In genomic region chr2:68925298-68925885, GRCh38 we compare ENCODE assay signal across 8 cellular contexts. TPM values are rescaled to one million over a fixed set of nuclear protein-coding genes. Genes with fewer than 3 reads are reported as not detected.
A peak's percentile ranks its signal among the peaks of the same experiment; 100 is the strongest.
DNase-seq lines count a peak whose midpoint lies in the region; ATAC-seq, FAIRE-seq and TF ChIP-seq lines count a peak whose summit lies in the region.

No MANE protein-coding gene starts in this region.

- peak overlapping the region; percentile 67 for H3K27ac Mint-ChIP-seq in T-helper 17 cell
- no peak overlapping the region for H3K27ac Mint-ChIP-seq in stimulated activated effector memory CD8-positive, alpha-beta T cell treated with anti-CD3 and anti-CD28 coated beads, Interleukin-12 subunit alpha, Interleukin-12 subunit beta, amount 100 ng/mL, for 72 hours

- H3K36me3 Mint-ChIP-seq in T-helper 17 cell (ENCODE audit: low read depth): no peaks in the 10 kb centered on the region
- no peaks in the 10 kb centered on the region for H3K36me3 Mint-ChIP-seq in stimulated activated effector memory CD8-positive, alpha-beta T cell treated with anti-CD3 and anti-CD28 coated beads, Interleukin-12 subunit alpha, Interleukin-12 subunit beta, amount 100 ng/mL, for 72 hours

- FAIRE-seq in bronchial epithelial cell (lab: Jason Lieb, UNC): peak; percentile 40

- H3K36me3 ChIP-seq in bronchial epithelial cell (ENCODE audit: control insufficient read depth, insufficient read depth, low read length): no peaks in the 10 kb centered on the region

- peaks cover 19% of the 10 kb centered on the region for H3K27me3 Mint-ChIP-seq in T-helper 17 cell

- in situ Hi-C loops in GM13976 (cut with MboI; ENCODE audit: low sequenced_read_pairs, unreplicated experiment): no loop called here

- intact Hi-C loops in left colon (cut with DNase I, micrococcal nuclease): loop anchor here in 1 of 2 donors (10.0 kb wide), 2 partner anchors 221 to 441 kb away; no protein-coding TSS in a partner anchor

- no peaks in the 10 kb centered on the region for H3K27me3 ChIP-seq in bronchial epithelial cell (ENCODE audit: control insufficient read depth, insufficient read depth, low read length)

- ATAC-seq in T-helper 17 cell (peak; percentile 79), left colon (peak; percentile 71), HG03175 (IDR thresholded peaks at IDR 0.05; ENCODE audit: unreplicated experiment) (no peak)
- ATAC-seq in stimulated activated effector memory CD8-positive, alpha-beta T cell treated with anti-CD3 and anti-CD28 coated beads, Interleukin-12 subunit alpha, Interleukin-12 subunit beta, amount 100 ng/mL, for 72 hours: peak; percentile 67

- peak; percentile 91 for TF ChIP-seq CTCF in AG09309 (IDR thresholded peaks at IDR 0.05; ENCODE audit: control insufficient read depth, insufficient read depth, low read depth, low read length, missing control alignments)
- TF ChIP-seq CTCF in GM13976 (IDR thresholded peaks at IDR 0.05; ENCODE audit: borderline replicate concordance, control extremely low read depth, extremely low read depth, insufficient read depth, missing control alignments): peak; percentile 79
- peak; percentile 95 for TF ChIP-seq CTCF in bronchial epithelial cell (IDR thresholded peaks at IDR 0.05; ENCODE audit: insufficient read depth, low read length, severe bottlenecking)

- DNase-seq in AG09309 (ENCODE audit: low read depth) (no peak), GM13976 (ENCODE audit: low spot score) (peak; percentile 59), NAMALWA (ENCODE audit: low spot score) (peak; percentile 77), T-helper 17 cell (peak in 2 of 3 donors; percentile 22 to 48), bronchial epithelial cell (ENCODE audit: low read depth) (peak; percentile 65), left colon (no peak)
- DNase-seq in stimulated activated effector memory CD8-positive, alpha-beta T cell treated with anti-CD3 and anti-CD28 coated beads, Interleukin-12 subunit alpha, Interleukin-12 subunit beta, amount 100 ng/mL, for 72 hours (ENCODE audit: low spot score in 2 of 2): peak in 1 of 2 donors; percentile 38

- H3K4me3 ChIP-seq in AG09309 (ENCODE audit: control insufficient read depth, low read depth, low read length) (no peak overlapping the region), bronchial epithelial cell (ENCODE audit: low read depth, low read length) (no peak overlapping the region)

- H3K9me3 Mint-ChIP-seq in stimulated activated effector memory CD8-positive, alpha-beta T cell treated with anti-CD3 and anti-CD28 coated beads, Interleukin-12 subunit alpha, Interleukin-12 subunit beta, amount 100 ng/mL, for 72 hours: no peaks in the 10 kb centered on the region

- peaks cover 4% of the 10 kb centered on the region for H3K4me1 Mint-ChIP-seq in T-helper 17 cell
- H3K4me1 Mint-ChIP-seq in stimulated activated effector memory CD8-positive, alpha-beta T cell treated with anti-CD3 and anti-CD28 coated beads, Interleukin-12 subunit alpha, Interleukin-12 subunit beta, amount 100 ng/mL, for 72 hours: no peaks in the 10 kb centered on the region

- no peak overlapping the region for H3K4me3 Mint-ChIP-seq in T-helper 17 cell
- H3K4me3 Mint-ChIP-seq in stimulated activated effector memory CD8-positive, alpha-beta T cell treated with anti-CD3 and anti-CD28 coated beads, Interleukin-12 subunit alpha, Interleukin-12 subunit beta, amount 100 ng/mL, for 72 hours: no peak overlapping the region

- no peaks in the 10 kb centered on the region for H3K9me3 ChIP-seq in T-helper 17 cell (ENCODE audit: control insufficient read depth, low read length, poor library complexity, severe bottlenecking)

RNA-seq across cellular contexts. Expression of gene GKN2, which starts 27.3 kb away (rescaled TPM):
- not detected for total RNA-seq in T-helper 17 cell
- not detected in 2 replicates for total RNA-seq in bronchial epithelial cell
- total RNA-seq in left colon: under 1 TPM in 1 of 2 donors, not detected in 1; 0.43 TPM

RNA-seq across cellular contexts. Expression of gene GKN1, which starts 49.0 kb away (rescaled TPM):
- total RNA-seq in T-helper 17 cell: not detected
- total RNA-seq in bronchial epithelial cell: not detected in 2 replicates
- not detected for total RNA-seq in left colon

RNA-seq across cellular contexts. Expression of gene BMP10, which starts 54.2 kb away (rescaled TPM):
- total RNA-seq in T-helper 17 cell (not detected), bronchial epithelial cell (not detected in 2 replicates), left colon (not detected)

Comparison
In these comparisons a context has a peak if more than half of its experiments do, and no peak if none do; other contexts are left out.
1. DNase-seq: peak in GM13976 (single experiment), NAMALWA (single experiment), T-helper 17 cell (2 of 3) and bronchial epithelial cell (single experiment); none in AG09309 (single experiment) and left colon (0 of 2).
2. Peak in every context shown above with its lines, with median percentiles within 50 percentile points of each other: CTCF ChIP-seq.